15 cellular contexts compared by ENCODE assay signal in the genomic region with DNA sequence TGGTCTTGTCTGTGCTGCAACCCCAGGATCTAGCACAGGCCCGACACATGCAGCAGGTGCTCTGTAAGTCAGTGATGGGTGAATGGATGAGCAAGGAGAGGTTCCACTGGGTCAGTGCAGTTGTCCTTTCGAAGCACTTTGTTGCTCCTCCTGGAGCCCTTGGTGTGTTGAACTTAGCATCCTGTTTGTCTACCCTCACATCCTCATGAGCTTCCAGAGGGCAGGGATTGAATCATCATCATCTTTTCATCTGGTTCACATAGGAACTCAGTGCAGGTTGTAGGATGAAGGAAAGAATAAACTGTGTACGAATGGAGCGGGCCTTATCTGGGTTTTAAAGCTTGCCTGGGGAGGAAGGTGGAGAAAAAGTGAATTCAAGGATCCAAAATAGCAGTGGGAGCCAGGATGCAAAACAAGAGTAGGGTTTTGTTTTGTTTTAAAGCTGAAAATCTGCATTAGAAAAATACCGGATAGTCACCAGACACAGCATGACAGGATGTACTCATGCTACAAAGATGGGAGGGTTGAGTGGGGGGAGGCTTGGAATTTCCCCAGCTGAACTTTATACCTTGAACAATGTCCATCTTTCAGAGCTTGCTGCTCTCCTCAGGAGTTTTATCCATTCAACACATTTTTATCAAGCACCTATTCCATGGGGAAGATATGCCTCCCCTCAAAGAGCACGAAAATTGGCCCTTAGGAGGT. TPM values are rescaled to one million over a fixed set of nuclear protein-coding genes. Genes with fewer than 3 reads are reported as not detected.
A peak's percentile ranks its signal among the peaks of the same experiment; 100 is the strongest.
DNase-seq lines count a peak whose midpoint lies in the region; ATAC-seq, FAIRE-seq and TF ChIP-seq lines count a peak whose summit lies in the region.
"Had no signal": no experiment of that assay in that cellular context is flagged by ENCODE, and none has a peak within 500 bp of the region (broad histone marks: within the 10 kb centered on the region; RNA-seq: fewer than 3 reads in every experiment).

No MANE protein-coding gene starts in this region.

- H3K4me3 ChIP-seq in HepG2 (replicated peaks in 1 of 3; ENCODE audit: insufficient read depth in 1 of 3, low read depth in 2 of 3, low read length in 3 of 3) (peak overlapping the region in 2 of 3 experiments; percentile 2 to 58; a peak in 3 of 6 replicates), right lobe of liver (no peak overlapping the region), iPS DF 6.9 (ENCODE audit: low read length) (no peak overlapping the region), transverse colon (no peak overlapping the region)
- H3K4me3 ChIP-seq: vagina had no signal

- POLR2A ChIA-PET in HepG2 (lab: Yijun Ruan, JAX), result interaction anchor here (0.8 to 4.4 kb wide), 7 partner anchors 8 to 358 kb away, joined by 3 to 98 read pairs (median 5); a partner anchor contains a TSS

- peak; percentile 54 for FAIRE-seq in HepG2 (lab: Jason Lieb, UNC)
- FAIRE-seq: GM18507, kidney had no signal

- H3K79me2 ChIP-seq in HepG2 (ENCODE audit: insufficient read depth, low read length), result peaks cover 57% of the 10 kb centered on the region

- no peak overlapping the region for H2AFZ ChIP-seq in HepG2 (ENCODE audit: low read length)

- H3K27ac ChIP-seq in HepG2 (ENCODE audit: extremely low read length, insufficient read depth, low read length) (peak overlapping the region; percentile 91), right lobe of liver (no peak overlapping the region), iPS DF 6.9 (ENCODE audit: low read length) (peak overlapping the region; percentile 40), transverse colon (no peak overlapping the region)
- H3K27ac ChIP-seq: vagina had no signal

- H3K9me3 ChIP-seq in HepG2 (ENCODE audit: low read length), result no peaks in the 10 kb centered on the region
- no peaks in the 10 kb centered on the region for H3K9me3 ChIP-seq in right lobe of liver
- H3K9me3 ChIP-seq in iPS DF 6.9 (ENCODE audit: control insufficient read depth, insufficient read depth, low read length), result no peaks in the 10 kb centered on the region
- H3K9me3 ChIP-seq in transverse colon, result no peaks in the 10 kb centered on the region
- H3K9me3 ChIP-seq: vagina had no signal

- H3K4me2 ChIP-seq in HepG2 (ENCODE audit: low read depth, low read length), result peak overlapping the region; percentile 77

- no peaks in the 10 kb centered on the region for H3K9me3 Mint-ChIP-seq in activated naive CD4-positive, alpha-beta T cell treated with anti-CD3 and anti-CD28 coated beads, Interleukin-2, amount 50 U/mL, for 72 hours

- TF ChIP-seq POLR2A in HepG2 (IDR thresholded peaks at IDR 0.05; ENCODE audit: insufficient read depth in 1 of 2, low read depth in 2 of 2, low read length in 2 of 2) (peak in 1 of 2 experiments; percentile 32; a peak in 1 of 4 replicates), right lobe of liver (IDR thresholded peaks at IDR 0.05) (no peak), transverse colon (IDR thresholded peaks at IDR 0.05) (no peak)

- intact Hi-C loops in HepG2 (cut with micrococcal nuclease; ENCODE audit: unreplicated experiment), result loop anchor here (2.0 kb wide), 2 partner anchors 29 to 59 kb away; a partner anchor contains a TSS
- intact Hi-C loops in right lobe of liver (cut with DNase I), result no loop called here
- intact Hi-C loops in transverse colon (cut with DNase I; ENCODE audit: low total_unique reads), result no loop called here

- DNase-seq in HepG2 (ENCODE audit: low spot score) (peak; percentile 83), right lobe of liver (no peak), iPS DF 6.9 (ENCODE audit: low read depth, low spot score) (peak; percentile 27), mesenteric fat pad (ENCODE audit: low spot score) (no peak), transverse colon (no peak), GM03348 (ENCODE audit: low spot score) (no peak)
- DNase-seq in activated naive CD4-positive, alpha-beta T cell treated with anti-CD3 and anti-CD28 coated beads, Interleukin-2, amount 50 U/mL, for 72 hours (ENCODE audit: low spot score in 2 of 2), result no peak
- DNase-seq: AML-193, Karpas-422, kidney, NCI-H2029 treated with DMSO at 0.1 percent for 48 hours had no signal

- WGBS in HepG2 (ENCODE audit: low lambda C conversion rate), result 43% methylated on average over 6 of the region's 6 CpGs
- WGBS in right lobe of liver (ENCODE audit: insufficient coverage, low coverage, low lambda C conversion rate, missing lambda C conversion rate), result 60% methylated on average over 6 of the region's 6 CpGs
- WGBS in iPS DF 6.9 (ENCODE audit: insufficient coverage, insufficient read length), result no CpG with 5 or more reads among the region's 6 CpGs
- WGBS in transverse colon (ENCODE audit: low coverage in 1 of 2), 2 donors, result 79 to 92% methylated on average over 4 to 6 of the region's 6 CpGs

- TF ChIP-seq EP300 in HepG2 (IDR thresholded peaks at IDR 0.05; ENCODE audit: low read depth in 2 of 2, low read length in 2 of 2), result peak in 1 of 2 experiments; percentile 84; a peak in 2 of 4 replicates
- TF ChIP-seq EP300 in HepG2 (CRISPR knock-in tag; IDR thresholded peaks at IDR 0.05; ENCODE audit: borderline replicate concordance), result peak; percentile 50; the same call in 1 of the 2 replicates
- TF ChIP-seq EP300 in transverse colon (IDR thresholded peaks at IDR 0.05; ENCODE audit: low read depth), result no peak

- peak overlapping the region; percentile 75 for H3K9ac ChIP-seq in HepG2 (ENCODE audit: insufficient read depth, low read depth, low read length)

- peaks cover 7 to 60% of the 10 kb centered on the region in 2 donors for H3K36me3 Mint-ChIP-seq in activated naive CD4-positive, alpha-beta T cell treated with anti-CD3 and anti-CD28 coated beads, Interleukin-2, amount 50 U/mL, for 72 hours
- H3K36me3 Mint-ChIP-seq: brain had no signal

- H3K4me1 ChIP-seq in HepG2 (ENCODE audit: insufficient read depth, low read length), result peaks cover 100% of the 10 kb centered on the region
- peaks cover 0 to 5% (median 0%) of the 10 kb centered on the region in 4 donors for H3K4me1 ChIP-seq in right lobe of liver
- H3K4me1 ChIP-seq in iPS DF 6.9 (ENCODE audit: control insufficient read depth, insufficient read depth, low read length), result peaks cover 5% of the 10 kb centered on the region
- peaks cover 0 to 32% (median 5%) of the 10 kb centered on the region in 4 donors for H3K4me1 ChIP-seq in transverse colon
- H3K4me1 ChIP-seq: vagina had no signal

- TSS peak; percentile 88 for BruUV-seq in HepG2 (replicated peaks; lab: Mats Ljungman, UMichigan)

- H3K27ac Mint-ChIP-seq in activated naive CD4-positive, alpha-beta T cell treated with anti-CD3 and anti-CD28 coated beads, Interleukin-2, amount 50 U/mL, for 72 hours, result peak overlapping the region; percentile 55 to 67

- H3K36me3 ChIP-seq in HepG2 (replicated peaks in 1 of 2; ENCODE audit: control insufficient read depth in 1 of 2, insufficient read depth in 2 of 2, low read length in 2 of 2) (no peaks in the 10 kb centered on the region), right lobe of liver (no peaks in the 10 kb centered on the region), iPS DF 6.9 (ENCODE audit: control insufficient read depth, insufficient read depth, low read length) (no peaks in the 10 kb centered on the region), transverse colon (no peaks in the 10 kb centered on the region)
- H3K36me3 ChIP-seq: vagina had no signal

- in situ Hi-C loops in HepG2 (cut with HindIII; ENCODE audit: extremely low pct_ligation_motif_present, low pct_unique_long_range_greater_than_20kb) (no loop called here), transverse colon (cut with MboI; ENCODE audit: low pct_ligation_motif_present in 1 of 4, low pct_unique_long_range_greater_than_20kb in 1 of 4, low sequenced_read_pairs in 3 of 4) (loop anchor here in 1 of 4 donors (25.0 kb wide), 1 partner anchor 310 kb away; no protein-coding TSS in a partner anchor)

- TF ChIP-seq RAD21 in HepG2 (CRISPR knock-in tag; IDR thresholded peaks at IDR 0.05), result no peak

- TF ChIP-seq CTCF in HepG2 (CRISPR knock-in tag; IDR thresholded peaks at IDR 0.05) (no peak), right lobe of liver (IDR thresholded peaks at IDR 0.05) (no peak), transverse colon (IDR thresholded peaks at IDR 0.05) (no peak)

- H3K27me3 ChIP-seq in HepG2 (ENCODE audit: control insufficient read depth in 1 of 2, insufficient read depth in 2 of 2, low read length in 2 of 2), result no peaks in the 10 kb centered on the region
- no peaks in the 10 kb centered on the region for H3K27me3 ChIP-seq in right lobe of liver
- no peaks in the 10 kb centered on the region for H3K27me3 ChIP-seq in iPS DF 6.9 (ENCODE audit: control insufficient read depth, insufficient read depth, low read length)
- H3K27me3 ChIP-seq in transverse colon, result no peaks in the 10 kb centered on the region
- H3K27me3 ChIP-seq: vagina had no signal

- peak; percentile 50 for ATAC-seq in HepG2
- no peak for ATAC-seq in right lobe of liver
- ATAC-seq in activated naive CD4-positive, alpha-beta T cell treated with anti-CD3 and anti-CD28 coated beads, Interleukin-2, amount 50 U/mL, for 72 hours, result no peak
- ATAC-seq in HG03175 (IDR thresholded peaks at IDR 0.05; ENCODE audit: unreplicated experiment), result no peak

- CTCF ChIA-PET in HepG2 (lab: Yijun Ruan, JAX; ENCODE audit: low intra/inter-chr PET ratio, low total read pairs), result no interaction called here

- H4K20me1 ChIP-seq in HepG2 (ENCODE audit: insufficient read depth, low read length), result no peaks in the 10 kb centered on the region; the same call in 1 of the 2 replicates

RNA-seq across cellular contexts. Expression of a gene that starts 55.8 kb away (rescaled TPM):
- total RNA-seq in HepG2 (2016; rRNA removed; fragmentation: Illumina TruSeq; extraction: Trizol), result 161 and 206 TPM in 2 replicates
- total RNA-seq in HepG2 (2016; cell fraction: cytosol; rRNA removed; fragmentation: Illumina TruSeq; extraction: Trizol; ENCODE audit: low read depth), result 61.6 and 66.4 TPM in 2 replicates
- total RNA-seq in HepG2 (2016; cell fraction: insoluble cytoplasmic fraction; rRNA removed; fragmentation: Illumina TruSeq; extraction: Trizol), result 157 and 223 TPM in 2 replicates
- 67.0 and 69.1 TPM in 2 replicates for total RNA-seq in HepG2 (2016; cell fraction: membrane; rRNA removed; fragmentation: Illumina TruSeq; extraction: Trizol)
- total RNA-seq in HepG2 (2016; cell fraction: nucleus; rRNA removed; fragmentation: Illumina TruSeq; extraction: Trizol), result 66.0 and 73.6 TPM in 2 replicates
- polyA plus RNA-seq in HepG2 (2011; rRNA removed), result 53.0 and 102 TPM in 2 replicates
- 166 and 211 TPM in 2 replicates for polyA plus RNA-seq in HepG2 (2011; cell fraction: cytosol; rRNA removed)
- 50.7 and 64.1 TPM in 2 replicates for polyA plus RNA-seq in HepG2 (2011; cell fraction: nucleus; rRNA removed)
- 42.2 and 101 TPM in 2 replicates for polyA plus RNA-seq in HepG2 (2012)
- polyA plus RNA-seq in HepG2 (2016; cell fraction: cytosol; fragmentation: Illumina TruSeq; extraction: Trizol; ENCODE audit: low read depth), result 50.9 and 58.2 TPM in 2 replicates
- 204 and 208 TPM in 2 replicates for polyA plus RNA-seq in HepG2 (2016; cell fraction: insoluble cytoplasmic fraction; fragmentation: Illumina TruSeq; extraction: Trizol; ENCODE audit: low read depth)
- 60.1 and 60.7 TPM in 2 replicates for polyA plus RNA-seq in HepG2 (2016; cell fraction: membrane; fragmentation: Illumina TruSeq; extraction: Trizol; ENCODE audit: low read depth)
- polyA plus RNA-seq in HepG2 (2016; cell fraction: nucleus; fragmentation: Illumina TruSeq; extraction: Trizol; ENCODE audit: insufficient read depth, low read depth), result 84.3 and 91.2 TPM in 2 replicates
- 40.6 and 146 TPM in 2 replicates for polyA minus RNA-seq in HepG2 (2011; rRNA and poly(A)+ RNA removed; ENCODE audit: low replicate concordance)
- polyA minus RNA-seq in HepG2 (2011; cell fraction: cytosol; rRNA and poly(A)+ RNA removed), result 17.1 and 33.2 TPM in 2 replicates
- 21.5 and 33.3 TPM in 2 replicates for polyA minus RNA-seq in HepG2 (2011; cell fraction: nucleus; rRNA and poly(A)+ RNA removed)
- 1 to 10 TPM in 3 of 6 experiments, under 1 TPM in 3; 0.51 to 5.9 (median 2.6) TPM for total RNA-seq in right lobe of liver
- total RNA-seq in activated naive CD4-positive, alpha-beta T cell treated with anti-CD3 and anti-CD28 coated beads, Interleukin-2, amount 50 U/mL, for 72 hours, result 100 to 1,000 TPM; 165 to 373 TPM
- 1.3 TPM for total RNA-seq in mesenteric fat pad
- total RNA-seq in transverse colon, result 10 to 100 TPM in 3 of 4 donors, 1 to 10 TPM in 1; 6.4 to 41.1 (median 15.2) TPM

RNA-seq across cellular contexts. Expression of a gene that starts 58.5 kb away (rescaled TPM):
- 39.2 and 52.6 TPM in 2 replicates for total RNA-seq in HepG2 (2016; rRNA removed; fragmentation: Illumina TruSeq; extraction: Trizol)
- total RNA-seq in HepG2 (2016; cell fraction: cytosol; rRNA removed; fragmentation: Illumina TruSeq; extraction: Trizol; ENCODE audit: low read depth), result 5.4 and 6.3 TPM in 2 replicates
- total RNA-seq in HepG2 (2016; cell fraction: insoluble cytoplasmic fraction; rRNA removed; fragmentation: Illumina TruSeq; extraction: Trizol), result 37.1 and 52.6 TPM in 2 replicates
- total RNA-seq in HepG2 (2016; cell fraction: membrane; rRNA removed; fragmentation: Illumina TruSeq; extraction: Trizol), result 12.2 and 13.1 TPM in 2 replicates
- total RNA-seq in HepG2 (2016; cell fraction: nucleus; rRNA removed; fragmentation: Illumina TruSeq; extraction: Trizol), result 23.3 and 25.9 TPM in 2 replicates
- polyA plus RNA-seq in HepG2 (2011; rRNA removed), result 13.6 and 24.0 TPM in 2 replicates
- polyA plus RNA-seq in HepG2 (2011; cell fraction: cytosol; rRNA removed), result 10.5 and 14.8 TPM in 2 replicates
- 8.8 and 11.4 TPM in 2 replicates for polyA plus RNA-seq in HepG2 (2011; cell fraction: nucleus; rRNA removed)
- polyA plus RNA-seq in HepG2 (2012), result 36.7 and 47.7 TPM in 2 replicates
- polyA plus RNA-seq in HepG2 (2016; cell fraction: cytosol; fragmentation: Illumina TruSeq; extraction: Trizol; ENCODE audit: low read depth), result 3.8 and 3.9 TPM in 2 replicates
- 41.9 and 42.0 TPM in 2 replicates for polyA plus RNA-seq in HepG2 (2016; cell fraction: insoluble cytoplasmic fraction; fragmentation: Illumina TruSeq; extraction: Trizol; ENCODE audit: low read depth)
- 4.5 and 5.5 TPM in 2 replicates for polyA plus RNA-seq in HepG2 (2016; cell fraction: membrane; fragmentation: Illumina TruSeq; extraction: Trizol; ENCODE audit: low read depth)
- polyA plus RNA-seq in HepG2 (2016; cell fraction: nucleus; fragmentation: Illumina TruSeq; extraction: Trizol; ENCODE audit: insufficient read depth, low read depth), result 29.1 and 31.2 TPM in 2 replicates
- 3.7 and 8.6 TPM in 2 replicates for polyA minus RNA-seq in HepG2 (2011; rRNA and poly(A)+ RNA removed; ENCODE audit: low replicate concordance)
- polyA minus RNA-seq in HepG2 (2011; cell fraction: cytosol; rRNA and poly(A)+ RNA removed), result 7.6 and 13.9 TPM in 2 replicates
- 25.4 and 32.6 TPM in 2 replicates for polyA minus RNA-seq in HepG2 (2011; cell fraction: nucleus; rRNA and poly(A)+ RNA removed)
- 10 to 100 TPM; 11.6 to 19.4 (median 17.0) TPM for total RNA-seq in right lobe of liver
- 10 to 100 TPM; 36.5 to 53.5 TPM for total RNA-seq in activated naive CD4-positive, alpha-beta T cell treated with anti-CD3 and anti-CD28 coated beads, Interleukin-2, amount 50 U/mL, for 72 hours
- total RNA-seq in mesenteric fat pad, result 44.2 TPM
- total RNA-seq in transverse colon, result 10 to 100 TPM; 10.5 to 69.2 (median 52.5) TPM

Comparison
In these comparisons a context has a peak if more than half of its experiments do, and no peak if none do; other contexts are left out.
1. DNase-seq: peak in HepG2 (single experiment) and iPS DF 6.9 (single experiment); none in right lobe of liver (0 of 3), activated naive CD4-positive, alpha-beta T cell treated with anti-CD3 and anti-CD28 coated beads, Interleukin-2, amount 50 U/mL, for 72 hours (0 of 2), mesenteric fat pad (single experiment), transverse colon (single experiment) and GM03348 (single experiment).
2. H3K27ac ChIP-seq: peak in HepG2 (single experiment) and iPS DF 6.9 (single experiment); none in right lobe of liver (0 of 3) and transverse colon (0 of 4).
3. H3K4me3 ChIP-seq: peak in HepG2 (2 of 3); none in right lobe of liver (0 of 3), iPS DF 6.9 (single experiment) and transverse colon (0 of 4).